13 cellular contexts compared by ENCODE assay signal in genomic region chr22:31295413-31295812, GRCh38. TPM values are rescaled to one million over a fixed set of nuclear protein-coding genes. Genes with fewer than 3 reads are reported as not detected.
DNase-seq lines count a peak whose midpoint lies in the region; ATAC-seq and TF ChIP-seq lines count a peak whose summit lies in the region.
"Had no signal": no experiment of that assay in that cellular context is flagged by ENCODE, and none has a peak within 500 bp of the region (broad histone marks: within the 10 kb centered on the region; RNA-seq: fewer than 3 reads in every experiment).

No MANE protein-coding gene starts in this region.

- H3K79me2 ChIP-seq in hepatocyte: no peaks in the 10 kb centered on the region

- H3K4me1 ChIP-seq in hepatocyte (ENCODE audit: insufficient read depth) (peaks cover 38% of the 10 kb centered on the region), tibial artery (peaks cover 0 to 46% (median 19%) of the 10 kb centered on the region in 4 donors)

- no peaks in the 10 kb centered on the region for H3K9me3 Mint-ChIP-seq in activated naive CD4-positive, alpha-beta T cell treated with anti-CD3 and anti-CD28 coated beads, Interleukin-2, amount 10 ng/mL, durations not matched to agents 7 days and 5 days
- H3K9me3 Mint-ChIP-seq in activated naive CD4-positive, alpha-beta T cell treated with anti-CD3 and anti-CD28 coated beads, Interleukin-2, amount 50 U/mL, for 72 hours: no peaks in the 10 kb centered on the region
- H3K9me3 Mint-ChIP-seq: activated T-helper 1 cell treated with anti-CD3 and anti-CD28 coated beads, Interleukin-12 subunit alpha, Interleukin-12 subunit beta, Interleukin-2, Interleukin-4 antibody, amounts not matched to agents 30 ng/mL and 10 ng/mL and 1 ng/mL, durations not matched to agents 14 hours and 24 hours and 36 hours had no signal

- peak overlapping the region; percentile 35 for H3K27ac ChIP-seq in hepatocyte
- peak overlapping the region; percentile 48 to 61 for H3K27ac ChIP-seq in tibial artery

- H3K9me3 ChIP-seq in hepatocyte (ENCODE audit: low read depth) (no peaks in the 10 kb centered on the region), tibial artery (no peaks in the 10 kb centered on the region)
- H3K9me3 ChIP-seq: mucosa of descending colon had no signal

- H3K36me3 ChIP-seq in hepatocyte (replicated peaks; ENCODE audit: insufficient read depth, low read depth) (no peaks in the 10 kb centered on the region), tibial artery (no peaks in the 10 kb centered on the region)

- H3K4me3 ChIP-seq in hepatocyte (no peak overlapping the region), tibial artery (no peak overlapping the region)
- H3K4me3 ChIP-seq: mucosa of descending colon had no signal

- H4K20me1 ChIP-seq in hepatocyte (ENCODE audit: insufficient read depth, poor library complexity, severe bottlenecking): no peaks in the 10 kb centered on the region

- peaks cover 19% of the 10 kb centered on the region for H3K36me3 Mint-ChIP-seq in activated naive CD4-positive, alpha-beta T cell treated with anti-CD3 and anti-CD28 coated beads, Interleukin-2, amount 10 ng/mL, durations not matched to agents 7 days and 5 days
- peaks cover 5 to 7% of the 10 kb centered on the region in 2 donors for H3K36me3 Mint-ChIP-seq in activated naive CD4-positive, alpha-beta T cell treated with anti-CD3 and anti-CD28 coated beads, Interleukin-2, amount 50 U/mL, for 72 hours

- H3K27ac Mint-ChIP-seq in activated naive CD4-positive, alpha-beta T cell treated with anti-CD3 and anti-CD28 coated beads, Interleukin-2, amount 10 ng/mL, durations not matched to agents 7 days and 5 days: peak overlapping the region; percentile 66
- H3K27ac Mint-ChIP-seq in activated naive CD4-positive, alpha-beta T cell treated with anti-CD3 and anti-CD28 coated beads, Interleukin-2, amount 50 U/mL, for 72 hours: peak overlapping the region; percentile 75 to 81

- CTCF ChIA-PET in activated naive CD4-positive, alpha-beta T cell treated with anti-CD3 and anti-CD28 coated beads, Interleukin-2, amount 10 ng/mL, durations not matched to agents 7 days and 5 days (lab: Charles Lee): interaction anchor here (4.3 kb wide), 1 partner anchor 17 kb away, joined by 35 read pairs; no protein-coding TSS in a partner anchor

- WGBS in hepatocyte (ENCODE audit: low lambda C conversion rate, missing lambda C conversion rate): 72% methylated on average over 3 of the region's 3 CpGs

- intact Hi-C loops in tibial artery (cut with DNase I; ENCODE audit: low total_unique reads): loop anchor here (10.0 kb wide), 1 partner anchor 49 kb away; the partner anchor contains the start of gene PATZ1

- H2AFZ ChIP-seq in hepatocyte: no peak overlapping the region

- H3K4me3 Mint-ChIP-seq in activated naive CD4-positive, alpha-beta T cell treated with anti-CD3 and anti-CD28 coated beads, Interleukin-2, amount 10 ng/mL, durations not matched to agents 7 days and 5 days: peak overlapping the region; percentile 45

- no peak for ATAC-seq in activated naive CD4-positive, alpha-beta T cell treated with anti-CD3 and anti-CD28 coated beads, Interleukin-2, amount 50 U/mL, for 72 hours
- ATAC-seq in HG03520 (IDR thresholded peaks at IDR 0.05; ENCODE audit: unreplicated experiment): no peak

- no peak overlapping the region for H3K4me2 ChIP-seq in hepatocyte

- no peak for TF ChIP-seq CTCF in hepatocyte (IDR thresholded peaks at IDR 0.05; ENCODE audit: poor library complexity)
- TF ChIP-seq CTCF in tibial artery (IDR thresholded peaks at IDR 0.05): no peak

- H3K4me1 Mint-ChIP-seq in activated naive CD4-positive, alpha-beta T cell treated with anti-CD3 and anti-CD28 coated beads, Interleukin-2, amount 10 ng/mL, durations not matched to agents 7 days and 5 days: peaks cover 43% of the 10 kb centered on the region

- peaks cover 4% of the 10 kb centered on the region for H3K27me3 Mint-ChIP-seq in activated naive CD4-positive, alpha-beta T cell treated with anti-CD3 and anti-CD28 coated beads, Interleukin-2, amount 10 ng/mL, durations not matched to agents 7 days and 5 days

- H3K9me2 ChIP-seq in hepatocyte (replicated peaks; ENCODE audit: insufficient read depth): no peaks in the 10 kb centered on the region

- no peaks in the 10 kb centered on the region for H3K27me3 ChIP-seq in hepatocyte
- H3K27me3 ChIP-seq in tibial artery: no peaks in the 10 kb centered on the region

- DNase-seq in activated naive CD4-positive, alpha-beta T cell treated with anti-CD3 and anti-CD28 coated beads, Interleukin-2, amount 10 ng/mL, durations not matched to agents 7 days and 5 days: no peak
- DNase-seq in activated naive CD4-positive, alpha-beta T cell treated with Interleukin-2 at 50 U/mL for 16 hours: no peak
- DNase-seq in activated naive CD4-positive, alpha-beta T cell treated with anti-CD3 and anti-CD28 coated beads, Interleukin-2, amount 50 U/mL, for 72 hours (ENCODE audit: low spot score in 2 of 2): no peak
- DNase-seq in hepatocyte (ENCODE audit: low spot score): no peak
- no peak for DNase-seq in tibial artery
- DNase-seq in activated CD8-positive, alpha-beta memory T cell treated with anti-CD3 and anti-CD28 coated beads, Interleukin-2, amount 50 U/mL, for 48 hours: no peak
- DNase-seq in DMS79 treated with DMSO at 0.1 percent for 48 hours (lab: John Stamatoyannopoulos, UW): no peak
- DNase-seq: hypothalamus, KG1, NCI-H2081 had no signal

RNA-seq across cellular contexts. Expression of gene PIK3IP1, which starts 3.1 kb away (rescaled TPM):
- total RNA-seq in activated naive CD4-positive, alpha-beta T cell treated with anti-CD3 and anti-CD28 coated beads, Interleukin-2, amount 50 U/mL, for 72 hours: 10 to 100 TPM; 20.0 to 20.8 TPM
- total RNA-seq in hepatocyte: 17.9 and 22.2 TPM in 2 replicates
- polyA plus RNA-seq in hepatocyte: 19.5 and 22.4 TPM in 2 replicates

RNA-seq across cellular contexts. Expression of gene PATZ1, which starts 50.7 kb away (rescaled TPM):
- 10 to 100 TPM; 23.5 to 32.3 TPM for total RNA-seq in activated naive CD4-positive, alpha-beta T cell treated with anti-CD3 and anti-CD28 coated beads, Interleukin-2, amount 50 U/mL, for 72 hours
- 20.3 and 25.1 TPM in 2 replicates for total RNA-seq in hepatocyte
- polyA plus RNA-seq in hepatocyte: 18.2 and 23.8 TPM in 2 replicates
